ENCODE assay signal across 21 cellular contexts in genomic region chr1:184851822-184852746, GRCh38.
"Had no signal": no experiment of that assay in that cellular context is flagged by ENCODE, and none has a peak within 500 bp of the region (broad histone marks: within the 10 kb centered on the region; RNA-seq: fewer than 3 reads in every experiment).

No MANE protein-coding gene starts in this region.

- H3K4me3 ChIP-seq: breast epithelium, Peyer's patch had no signal

- H3K27me3 ChIP-seq: breast epithelium, Peyer's patch had no signal

- ATAC-seq: activated CD8-positive, alpha-beta memory T cell treated with anti-CD3 and anti-CD28 coated beads, Interleukin-2, amount 10 ng/mL, durations not matched to agents 7 days and 5 days; WTC11 had no signal

- H3K4me1 ChIP-seq: breast epithelium, Peyer's patch had no signal

- DNase-seq: activated CD4-positive, alpha-beta T cell treated with anti-CD3 and anti-CD28 coated beads, Interleukin-2, amount 10 ng/mL, durations not matched to agents 24 days and 14 days; activated CD4-positive, alpha-beta T cell treated with anti-CD3 and anti-CD28 coated beads, Interleukin-2, amount 50 U/mL, for 48 hours; activated CD4-positive, CD25-positive, alpha-beta regulatory T cell treated with anti-CD3 and anti-CD28 coated beads, Interleukin-2, amount 50 U/mL, for 72 hours; activated CD8-positive, alpha-beta memory T cell treated with anti-CD3 and anti-CD28 coated beads, Interleukin-2, amount 10 ng/mL, durations not matched to agents 7 days and 5 days; activated effector memory CD4-positive, alpha-beta T cell treated with Interleukin-2 at 50 U/mL for 16 hours; activated naive CD4-positive, alpha-beta T cell; activated T-cell treated with anti-CD3 and anti-CD28 coated beads, Interleukin-2, amount 50 U/mL, for 24 hours; central memory CD4-positive, alpha-beta T cell; KBM-7; NCI-H1048; NCI-H146; NCI-H1930; NCI-H2171 treated with DMSO at 0.1 percent for 48 hours; NCI-H345; NCI-H510A; NCI-H69; Peyer's patch; SHP77 treated with DMSO at 0.1 percent for 48 hours had no signal

- H3K9me3 ChIP-seq: breast epithelium, Peyer's patch had no signal

- H3K36me3 ChIP-seq: breast epithelium, Peyer's patch had no signal

- H3K27ac ChIP-seq: breast epithelium, Peyer's patch, RWPE1 had no signal
